Comparison of ENCODE assay signal across 23 cellular contexts in genomic region chr4:60133414-60133813, GRCh38.
DNase-seq lines count a peak whose midpoint lies in the region; ATAC-seq and TF ChIP-seq lines count a peak whose summit lies in the region.
"Had no signal": no experiment of that assay in that cellular context is flagged by ENCODE, and none has a peak within 500 bp of the region (broad histone marks: within the 10 kb centered on the region; RNA-seq: fewer than 3 reads in every experiment).

No MANE protein-coding gene starts in this region.

- peak; percentile 27 for DNase-seq in H4 (ENCODE audit: low spot score)
- peak; percentile 33 for DNase-seq in adipocyte (ENCODE audit: low read depth)
- peak; percentile 69 to 79 for DNase-seq in fibroblast of lung (ENCODE audit: low read depth in 2 of 2)
- peak; percentile 13 for DNase-seq in skeletal muscle cell (ENCODE audit: low read depth)
- no peak for DNase-seq in hepatocyte (ENCODE audit: low spot score)
- DNase-seq: activated CD4-positive, alpha-beta T cell treated with anti-CD3 and anti-CD28 coated beads for 36 hours; activated naive CD4-positive, alpha-beta T cell treated with anti-CD3 and anti-CD28 coated beads for 36 hours; activated T-cell treated with anti-CD3 and anti-CD28 coated beads, Interleukin-2, amount 50 U/mL, for 48 hours; CD8-positive, alpha-beta memory T cell; effector memory CD8-positive, alpha-beta T cell; esophagus squamous epithelium; HFFc6; mucosa of descending colon; NCI-H510A; NK-92 treated with Interleukin-12 subunit alpha and Interleukin-12 subunit beta, amount 100 ng/mL, for 24 hours had no signal

- no peaks in the 10 kb centered on the region for H3K9me3 ChIP-seq in adipocyte (ENCODE audit: control insufficient read depth, low read length)
- no peaks in the 10 kb centered on the region for H3K9me3 ChIP-seq in fibroblast of lung (ENCODE audit: control insufficient read depth, insufficient read depth, low read depth, low read length)
- H3K9me3 ChIP-seq in hepatocyte (ENCODE audit: low read depth), result no peaks in the 10 kb centered on the region
- H3K9me3 ChIP-seq: ascending aorta, esophagus squamous epithelium, SJSA1, suprapubic skin, vagina had no signal

- no peak overlapping the region for H3K27ac ChIP-seq in fibroblast of lung (ENCODE audit: insufficient read depth, low read length)
- no peak overlapping the region for H3K27ac ChIP-seq in hepatocyte
- H3K27ac ChIP-seq: ascending aorta, esophagus squamous epithelium, SJSA1, suprapubic skin, vagina had no signal

- TF ChIP-seq CTCF in fibroblast of lung (conservative IDR thresholded peaks at IDR 0.05 in 1 of 2, IDR thresholded peaks at IDR 0.05 in 1 of 2; ENCODE audit: low read depth in 1 of 2, low read length in 2 of 2), result no peak
- no peak for TF ChIP-seq CTCF in hepatocyte (IDR thresholded peaks at IDR 0.05; ENCODE audit: poor library complexity)

- no peak overlapping the region for H3K4me2 ChIP-seq in fibroblast of lung (ENCODE audit: extremely low read depth, insufficient read depth, low read length)
- no peak overlapping the region for H3K4me2 ChIP-seq in hepatocyte

- H2AFZ ChIP-seq in fibroblast of lung (ENCODE audit: low read length), result no peak overlapping the region
- H2AFZ ChIP-seq in hepatocyte, result no peak overlapping the region

- H3K36me3 ChIP-seq in adipocyte (ENCODE audit: control insufficient read depth, insufficient read depth, low read length, severe bottlenecking) (no peaks in the 10 kb centered on the region), fibroblast of lung (ENCODE audit: control insufficient read depth, insufficient read depth, low read length) (no peaks in the 10 kb centered on the region), hepatocyte (replicated peaks; ENCODE audit: insufficient read depth, low read depth) (no peaks in the 10 kb centered on the region)
- H3K36me3 ChIP-seq: ascending aorta, esophagus squamous epithelium, SJSA1, suprapubic skin, vagina had no signal

- no peaks in the 10 kb centered on the region for H4K20me1 ChIP-seq in fibroblast of lung (ENCODE audit: control insufficient read depth, extremely low read depth, insufficient read depth, low read length)
- no peaks in the 10 kb centered on the region for H4K20me1 ChIP-seq in hepatocyte (ENCODE audit: insufficient read depth, poor library complexity, severe bottlenecking)

- H3K4me1 ChIP-seq in adipocyte (ENCODE audit: control insufficient read depth, insufficient read depth, low read length), result no peaks in the 10 kb centered on the region
- no peaks in the 10 kb centered on the region for H3K4me1 ChIP-seq in fibroblast of lung (ENCODE audit: control insufficient read depth, extremely low read depth, insufficient read depth, low read length)
- no peaks in the 10 kb centered on the region for H3K4me1 ChIP-seq in hepatocyte (ENCODE audit: insufficient read depth)
- H3K4me1 ChIP-seq: ascending aorta, SJSA1, suprapubic skin, vagina had no signal

- H3K79me2 ChIP-seq in fibroblast of lung (ENCODE audit: control insufficient read depth, insufficient read depth, low read length) (no peaks in the 10 kb centered on the region), hepatocyte (no peaks in the 10 kb centered on the region)

- H3K27me3 ChIP-seq in adipocyte (replicated peaks; ENCODE audit: control insufficient read depth, insufficient read depth, low read length) (no peaks in the 10 kb centered on the region), fibroblast of lung (ENCODE audit: control insufficient read depth, insufficient read depth, low read length) (no peaks in the 10 kb centered on the region), hepatocyte (no peaks in the 10 kb centered on the region)
- H3K27me3 ChIP-seq: ascending aorta, esophagus squamous epithelium, SJSA1, suprapubic skin, vagina had no signal

- WGBS in hepatocyte (ENCODE audit: low lambda C conversion rate, missing lambda C conversion rate), result 96% methylated on average over 1 of the region's 1 CpG

- no peak overlapping the region for H3K9ac ChIP-seq in adipocyte (ENCODE audit: low read length)
- no peak overlapping the region for H3K9ac ChIP-seq in fibroblast of lung (ENCODE audit: insufficient read depth, low read length)

- H3K4me3 ChIP-seq in adipocyte (ENCODE audit: low read length) (no peak overlapping the region), fibroblast of lung (replicated peaks in 1 of 4; ENCODE audit: control extremely low read depth in 1 of 4, insufficient read depth in 1 of 4, low read depth in 3 of 4, low read length in 4 of 4) (no peak overlapping the region), skeletal muscle cell (ENCODE audit: low read depth, low read length) (no peak overlapping the region), hepatocyte (no peak overlapping the region)
- H3K4me3 ChIP-seq: ascending aorta, esophagus squamous epithelium, GM12878, mucosa of descending colon, SJSA1, suprapubic skin, vagina had no signal

- H3K9me2 ChIP-seq in hepatocyte (replicated peaks; ENCODE audit: insufficient read depth), result no peaks in the 10 kb centered on the region

- ATAC-seq in HG02678 (IDR thresholded peaks at IDR 0.05; ENCODE audit: unreplicated experiment), result no peak
- ATAC-seq in HG03442 (IDR thresholded peaks at IDR 0.05; ENCODE audit: unreplicated experiment), result no peak
- ATAC-seq: activated CD4-positive, alpha-beta T cell treated with anti-CD3 and anti-CD28 coated beads for 36 hours; effector memory CD8-positive, alpha-beta T cell; GM12878; mucosa of descending colon; Panc1 had no signal
